Comparison of ENCODE assay signal across 8 cellular contexts in genomic region chr3:52299815-52300611, GRCh38. TPM values are rescaled to one million over a fixed set of nuclear protein-coding genes. Genes with fewer than 3 reads are reported as not detected.
DNase-seq lines count a peak whose midpoint lies in the region; ATAC-seq and TF ChIP-seq lines count a peak whose summit lies in the region.

No MANE protein-coding gene starts in this region.

- no peak overlapping the region for H3K4me3 Mint-ChIP-seq in CD4-positive, alpha-beta T cell
- no peak overlapping the region for H3K4me3 Mint-ChIP-seq in immature natural killer cell

- H3K4me3 ChIP-seq in astrocyte of the spinal cord (ENCODE audit: low read depth, low read length) = no peak overlapping the region

- in situ Hi-C loops in astrocyte of the spinal cord (cut with HindIII; ENCODE audit: low sequenced_read_pairs) = no loop called here

- peak; percentile 48 for ATAC-seq in CD4-positive, alpha-beta T cell (ENCODE audit: poor library complexity)
- ATAC-seq in HG03439 (IDR thresholded peaks at IDR 0.05; ENCODE audit: unreplicated experiment) = no peak

- H3K9me3 ChIP-seq in CD4-positive, alpha-beta T cell (ENCODE audit: control insufficient read depth, low read length) = no peaks in the 10 kb centered on the region

- intact Hi-C loops in CD4-positive, alpha-beta T cell (cut with DNase I, micrococcal nuclease) = no loop called here

- no peaks in the 10 kb centered on the region for H3K27me3 ChIP-seq in CD4-positive, alpha-beta T cell (ENCODE audit: control insufficient read depth, insufficient read depth, low read length)

- H3K27me3 Mint-ChIP-seq in CD4-positive, alpha-beta T cell = no peaks in the 10 kb centered on the region
- peaks cover 0 to 5% (median 2%) of the 10 kb centered on the region in 3 donors for H3K27me3 Mint-ChIP-seq in immature natural killer cell (ENCODE audit: low read depth in 3 of 3)

- DNase-seq in CD4-positive, alpha-beta T cell = no peak
- DNase-seq in HUDEP-2 (lab: John Stamatoyannopoulos, UW; ENCODE audit: unreplicated experiment in 76 of 76) (peak in 75 of 76 experiments; percentile 34 to 90 (median 79)), astrocyte of the spinal cord (ENCODE audit: low read depth, low spot score) (peak; percentile 14), left kidney (ENCODE audit: low read depth, low spot score) (peak; percentile 88), immature natural killer cell (no peak), NCI-H187 treated with DMSO at 0.1 percent for 48 hours (lab: John Stamatoyannopoulos, UW) (no peak)
- no peak for DNase-seq in activated CD4-positive, alpha-beta T cell treated with anti-CD3 and anti-CD28 coated beads, Interleukin-2, amount 50 U/mL, for 48 hours

- POLR2A ChIA-PET in CD4-positive, alpha-beta T cell (lab: Charles Lee) = interaction anchor here (0.6 to 1.0 kb wide), 2 partner anchors 12 to 15 kb away, joined by 3 to 5 read pairs; partner anchors contain the start of gene GLYCTK

- CTCF ChIA-PET in CD4-positive, alpha-beta T cell (lab: Charles Lee) = no interaction called here

- no peaks in the 10 kb centered on the region for H3K9me3 Mint-ChIP-seq in CD4-positive, alpha-beta T cell
- no peaks in the 10 kb centered on the region for H3K9me3 Mint-ChIP-seq in immature natural killer cell

- TF ChIP-seq CTCF in CD4-positive, alpha-beta T cell (IDR thresholded peaks at IDR 0.05) = no peak
- TF ChIP-seq CTCF in astrocyte of the spinal cord (IDR thresholded peaks at IDR 0.05; ENCODE audit: low read depth, low read length) = peak; percentile 31

- peaks cover 9% of the 10 kb centered on the region for H3K4me1 Mint-ChIP-seq in CD4-positive, alpha-beta T cell (ENCODE audit: low read depth)
- H3K4me1 Mint-ChIP-seq in immature natural killer cell = peaks cover 6 to 13% of the 10 kb centered on the region in 2 donors

- no peak overlapping the region for H3K27ac ChIP-seq in CD4-positive, alpha-beta T cell (ENCODE audit: low read depth, low read length)

- peaks cover 4% of the 10 kb centered on the region for H3K36me3 Mint-ChIP-seq in CD4-positive, alpha-beta T cell (ENCODE audit: low read depth)
- H3K36me3 Mint-ChIP-seq in immature natural killer cell = peaks cover 0 to 7% (median 4%) of the 10 kb centered on the region in 3 donors

- no peak overlapping the region for H3K27ac Mint-ChIP-seq in CD4-positive, alpha-beta T cell
- H3K27ac Mint-ChIP-seq in immature natural killer cell = no peak overlapping the region

RNA-seq across cellular contexts. Expression of gene GLYCTK, which starts 12.4 kb away (rescaled TPM):
- total RNA-seq in CD4-positive, alpha-beta T cell = 10 to 100 TPM; 24.4 to 24.6 TPM
- polyA plus RNA-seq in immature natural killer cell = 10 to 100 TPM in 2 of 3 donors, 1 to 10 TPM in 1; 8.2 to 14.5 (median 12.1) TPM

RNA-seq across cellular contexts. Expression of gene DNAH1, which starts 16.1 kb away (rescaled TPM):
- total RNA-seq in CD4-positive, alpha-beta T cell = 10 to 100 TPM; 49.7 to 50.7 TPM
- 1 to 10 TPM in 1 of 3 donors, under 1 TPM in 2; 0.31 to 1.8 (median 0.73) TPM for polyA plus RNA-seq in immature natural killer cell

RNA-seq across cellular contexts. Expression of gene WDR82, which starts 21.6 kb away (rescaled TPM):
- 100 to 1,000 TPM; 114 TPM for total RNA-seq in CD4-positive, alpha-beta T cell
- 10 to 100 TPM; 76.9 to 99.5 (median 81.5) TPM for polyA plus RNA-seq in immature natural killer cell

RNA-seq across cellular contexts. Expression of gene PPM1M, which starts 54.5 kb away (rescaled TPM):
- 10 to 100 TPM; 36.7 to 40.2 TPM for total RNA-seq in CD4-positive, alpha-beta T cell
- polyA plus RNA-seq in immature natural killer cell = 10 to 100 TPM; 57.1 to 83.6 (median 66.8) TPM

Comparison
In these comparisons a context has a peak if more than half of its experiments do, and no peak if none do; other contexts are left out.
1. DNase-seq: peak in HUDEP-2 (75 of 76), astrocyte of the spinal cord (single experiment) and left kidney (single experiment); none in CD4-positive, alpha-beta T cell (0 of 10), immature natural killer cell (0 of 3), NCI-H187 treated with DMSO at 0.1 percent for 48 hours (single experiment) and activated CD4-positive, alpha-beta T cell treated with anti-CD3 and anti-CD28 coated beads, Interleukin-2, amount 50 U/mL, for 48 hours (0 of 2).